ENCODE assay signal across 22 cellular contexts in the genomic region with DNA sequence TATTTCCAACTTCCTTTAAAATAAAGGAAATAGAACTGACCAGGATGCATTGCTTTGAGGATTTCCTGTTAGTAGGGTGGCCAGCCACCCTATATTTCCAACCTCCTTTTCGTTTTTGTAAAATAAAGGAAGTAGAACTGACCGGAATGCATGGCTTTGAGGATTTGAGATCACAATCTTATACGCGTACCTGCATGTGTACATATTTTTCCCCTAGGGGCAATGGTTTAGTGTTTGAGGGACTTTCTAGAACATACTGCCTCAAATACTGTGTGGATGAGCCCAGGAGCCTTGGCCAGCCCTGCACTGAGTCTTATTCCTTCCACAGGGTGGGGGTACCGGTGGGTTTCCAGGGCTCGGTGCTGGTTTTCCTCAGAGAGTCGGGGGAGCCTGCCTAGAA.
"Had no signal": no experiment of that assay in that cellular context is flagged by ENCODE, and none has a peak within 500 bp of the region (broad histone marks: within the 10 kb centered on the region; RNA-seq: fewer than 3 reads in every experiment).

No MANE protein-coding gene starts in this region.

- ATAC-seq: effector memory CD8-positive, alpha-beta T cell; gastrocnemius medialis; left colon; left ventricle myocardium superior; natural killer cell treated with Interleukin-12 subunit alpha and Interleukin-12 subunit beta and Interleukin-15 and Interleukin-18, amount 100 ng/mL, for 72 hours; right lobe of liver; stimulated activated memory B cell treated with anti-CD40 and anti-IgM and Interleukin-4, amounts not matched to agents 10 μg/mL and 1 μg/mL and 100 μg/mL, for 72 hours; stimulated activated naive CD8-positive, alpha-beta T cell treated with anti-CD3 and anti-CD28 coated beads, Interleukin-15, amount 100 ng/mL, for 72 hours had no signal

- H3K27ac Mint-ChIP-seq: effector memory CD8-positive, alpha-beta T cell; natural killer cell treated with Interleukin-12 subunit alpha and Interleukin-12 subunit beta and Interleukin-15 and Interleukin-18, amount 100 ng/mL, for 72 hours; neural progenitor cell; stimulated activated memory B cell treated with anti-CD40 and anti-IgM and Interleukin-4, amounts not matched to agents 10 μg/mL and 1 μg/mL and 100 μg/mL, for 72 hours; stimulated activated naive CD8-positive, alpha-beta T cell treated with anti-CD3 and anti-CD28 coated beads, Interleukin-15, amount 100 ng/mL, for 72 hours had no signal

- H3K4me1 Mint-ChIP-seq: neural progenitor cell; stimulated activated naive CD8-positive, alpha-beta T cell treated with anti-CD3 and anti-CD28 coated beads, Interleukin-15, amount 100 ng/mL, for 72 hours had no signal

- H3K9me3 ChIP-seq: esophagus muscularis mucosa, gastrocnemius medialis, psoas muscle, right lobe of liver, upper lobe of left lung, uterus had no signal

- H3K36me3 Mint-ChIP-seq: natural killer cell treated with Interleukin-12 subunit alpha and Interleukin-12 subunit beta and Interleukin-15 and Interleukin-18, amount 100 ng/mL, for 72 hours had no signal

- H3K27ac ChIP-seq: epithelial cell of prostate, esophagus muscularis mucosa, gastrocnemius medialis, neural progenitor cell, parathyroid adenoma, psoas muscle, right lobe of liver, upper lobe of left lung, uterus had no signal

- DNase-seq: effector memory CD8-positive, alpha-beta T cell; gastrocnemius medialis; left colon; left ventricle myocardium superior; mesenchymal stem cell; midbrain; occipital lobe; psoas muscle; retina; right lobe of liver; stimulated activated CD4-positive, alpha-beta T cell treated with anti-CD3 and anti-CD28 coated beads, Interleukin-4, amount 100 ng/mL, for 1 hour; stimulated activated CD8-positive, alpha-beta memory T cell treated with anti-CD3 and anti-CD28 coated beads, Interleukin-4, amount 100 ng/mL, for 48 hours; stimulated activated naive CD8-positive, alpha-beta T cell treated with anti-CD3 and anti-CD28 coated beads, Interleukin-15, amount 100 ng/mL, for 72 hours; uterus had no signal

- H3K4me1 ChIP-seq: esophagus muscularis mucosa, gastrocnemius medialis, neural progenitor cell, parathyroid adenoma, psoas muscle, right lobe of liver, upper lobe of left lung, uterus had no signal

- H3K27me3 Mint-ChIP-seq: effector memory CD8-positive, alpha-beta T cell; natural killer cell treated with Interleukin-12 subunit alpha and Interleukin-12 subunit beta and Interleukin-15 and Interleukin-18, amount 100 ng/mL, for 72 hours; stimulated activated memory B cell treated with anti-CD40 and anti-IgM and Interleukin-4, amounts not matched to agents 10 μg/mL and 1 μg/mL and 100 μg/mL, for 72 hours; stimulated activated naive CD8-positive, alpha-beta T cell treated with anti-CD3 and anti-CD28 coated beads, Interleukin-15, amount 100 ng/mL, for 72 hours had no signal

- H3K4me3 Mint-ChIP-seq: effector memory CD8-positive, alpha-beta T cell; natural killer cell treated with Interleukin-12 subunit alpha and Interleukin-12 subunit beta and Interleukin-15 and Interleukin-18, amount 100 ng/mL, for 72 hours; neural progenitor cell; stimulated activated memory B cell treated with anti-CD40 and anti-IgM and Interleukin-4, amounts not matched to agents 10 μg/mL and 1 μg/mL and 100 μg/mL, for 72 hours; stimulated activated naive CD8-positive, alpha-beta T cell treated with anti-CD3 and anti-CD28 coated beads, Interleukin-15, amount 100 ng/mL, for 72 hours had no signal

- H3K27me3 ChIP-seq: esophagus muscularis mucosa, gastrocnemius medialis, neural progenitor cell, right lobe of liver, upper lobe of left lung, uterus had no signal

- H3K4me3 ChIP-seq: esophagus muscularis mucosa, gastrocnemius medialis, lung, neural progenitor cell, psoas muscle, right lobe of liver, upper lobe of left lung, uterus had no signal

- H3K36me3 ChIP-seq: neural progenitor cell, uterus had no signal

- H3K9me3 Mint-ChIP-seq: effector memory CD8-positive, alpha-beta T cell; natural killer cell treated with Interleukin-12 subunit alpha and Interleukin-12 subunit beta and Interleukin-15 and Interleukin-18, amount 100 ng/mL, for 72 hours; stimulated activated memory B cell treated with anti-CD40 and anti-IgM and Interleukin-4, amounts not matched to agents 10 μg/mL and 1 μg/mL and 100 μg/mL, for 72 hours; stimulated activated naive CD8-positive, alpha-beta T cell treated with anti-CD3 and anti-CD28 coated beads, Interleukin-15, amount 100 ng/mL, for 72 hours had no signal
